17 cellular contexts compared by ENCODE assay signal in genomic region chr10:51083280-51083986, GRCh38. TPM values are rescaled to one million over a fixed set of nuclear protein-coding genes. Genes with fewer than 3 reads are reported as not detected.
DNase-seq lines count a peak whose midpoint lies in the region; ATAC-seq and TF ChIP-seq lines count a peak whose summit lies in the region.
"Had no signal": no experiment of that assay in that cellular context is flagged by ENCODE, and none has a peak within 500 bp of the region (broad histone marks: within the 10 kb centered on the region; RNA-seq: fewer than 3 reads in every experiment).

No MANE protein-coding gene starts in this region.

- H2AFZ ChIP-seq in parathyroid adenoma: peak overlapping the region; percentile 66

- peak; percentile 23 for ATAC-seq in left ventricle myocardium superior

- peaks cover 11% of the 10 kb centered on the region for H3K4me1 ChIP-seq in parathyroid adenoma
- H3K4me1 ChIP-seq: colonic mucosa had no signal

- no peaks in the 10 kb centered on the region for H3K27me3 ChIP-seq in parathyroid adenoma (ENCODE audit: control insufficient read depth, insufficient read depth, low read length)
- H3K27me3 ChIP-seq: colonic mucosa, upper lobe of left lung had no signal

- no peaks in the 10 kb centered on the region for H3K9me3 ChIP-seq in parathyroid adenoma (ENCODE audit: control insufficient read depth, low read length)
- H3K9me3 ChIP-seq: colonic mucosa, upper lobe of left lung had no signal

- H3K79me2 ChIP-seq in parathyroid adenoma: peaks cover 8% of the 10 kb centered on the region

- H3K9ac ChIP-seq in parathyroid adenoma: no peak overlapping the region

- no peaks in the 10 kb centered on the region for H3K36me3 ChIP-seq in parathyroid adenoma (ENCODE audit: control insufficient read depth, insufficient read depth, low read length)
- H3K36me3 ChIP-seq: colonic mucosa, upper lobe of left lung had no signal

- intact Hi-C loops in left ventricle myocardium superior (cut with micrococcal nuclease): no loop called here

- DNase-seq in ELF-1 (ENCODE audit: low read depth, low spot score): peak; percentile 61
- peak; percentile 17 for DNase-seq in amniotic epithelial cell (ENCODE audit: low read depth)
- DNase-seq in left ventricle myocardium superior: no peak
- no peak for DNase-seq in kidney glomerular epithelial cell (lab: John Stamatoyannopoulos, UW)
- no peak for DNase-seq in midbrain (lab: John Stamatoyannopoulos, UW)
- DNase-seq in globus pallidus (ENCODE audit: low spot score): no peak
- DNase-seq in D341Med (ENCODE audit: low spot score): no peak
- DNase-seq: activated CD4-positive, CD25-positive, alpha-beta regulatory T cell; activated naive CD4-positive, alpha-beta T cell treated with anti-CD3 and anti-CD28 coated beads, Interleukin-2, amount 50 U/mL, for 16 hours; colonic mucosa; DMS 273 treated with DMSO at 0.1 percent for 48 hours; kidney; NCI-H345; upper lobe of left lung had no signal

- H3K4me3 ChIP-seq in parathyroid adenoma (ENCODE audit: low read depth, low read length): no peak overlapping the region
- H3K4me3 ChIP-seq: colonic mucosa, upper lobe of left lung had no signal

- H3K4me2 ChIP-seq in parathyroid adenoma (ENCODE audit: low read length): no peak overlapping the region

- H3K27ac ChIP-seq in parathyroid adenoma: peak overlapping the region; percentile 72
- H3K27ac ChIP-seq: colonic mucosa, upper lobe of left lung had no signal

- TF ChIP-seq CTCF in parathyroid adenoma (IDR thresholded peaks at IDR 0.05): peak; percentile 10

RNA-seq across cellular contexts. Expression of gene PRKG1, which starts 9.1 kb away (rescaled TPM):
- 24.9 TPM for total RNA-seq in left ventricle myocardium superior
- total RNA-seq: HT-29, OCI-LY7 had no signal

Comparison
In these comparisons a context has a peak if more than half of its experiments do, and no peak if none do; other contexts are left out.
1. DNase-seq: peak in ELF-1 (single experiment) and amniotic epithelial cell (single experiment); none in left ventricle myocardium superior (single experiment), kidney glomerular epithelial cell (single experiment), midbrain (single experiment), globus pallidus (single experiment) and D341Med (single experiment).